Comparison of ENCODE assay signal across 9 cellular contexts in the genomic region with DNA sequence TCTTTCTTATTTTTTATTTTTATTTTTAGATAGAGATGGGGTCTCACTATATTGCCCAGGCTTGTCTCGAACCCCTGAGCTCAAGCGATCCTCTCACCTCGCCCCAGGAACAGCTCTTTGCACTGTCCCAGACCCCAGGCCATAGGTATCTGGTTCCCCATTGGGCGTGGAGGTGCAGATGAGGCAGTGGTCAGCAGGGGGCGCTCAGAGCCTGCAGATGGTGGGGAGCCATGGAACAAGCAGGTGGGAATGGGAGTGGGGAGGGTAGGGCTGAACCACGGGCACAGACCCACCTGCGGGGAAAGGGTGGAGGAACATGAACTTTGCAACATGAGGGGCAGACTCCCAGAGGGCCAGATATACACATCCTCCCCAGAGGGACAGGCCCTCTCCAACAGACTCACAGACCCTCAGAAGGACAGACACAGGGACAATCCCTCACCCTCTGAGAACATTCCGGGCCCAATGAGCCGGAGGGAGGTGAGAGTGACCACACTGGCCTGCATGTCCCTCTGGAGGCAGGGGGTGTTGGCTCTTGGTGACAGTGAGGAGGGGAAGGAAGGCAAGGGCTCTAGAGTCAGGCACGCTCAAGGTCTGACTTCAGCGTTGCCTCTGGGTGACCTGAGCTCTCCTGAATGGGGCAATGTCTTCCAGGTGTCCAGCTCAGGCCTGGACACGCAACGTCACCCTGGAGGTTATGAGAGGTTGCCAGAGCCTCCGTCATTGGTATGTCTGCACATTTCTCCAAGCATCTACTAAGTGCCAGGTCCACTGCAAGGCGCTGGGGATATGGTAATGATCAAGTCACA. TPM values are rescaled to one million over a fixed set of nuclear protein-coding genes. Genes with fewer than 3 reads are reported as not detected.
DNase-seq lines count a peak whose midpoint lies in the region; ATAC-seq and TF ChIP-seq lines count a peak whose summit lies in the region.
"Had no signal": no experiment of that assay in that cellular context is flagged by ENCODE, and none has a peak within 500 bp of the region (broad histone marks: within the 10 kb centered on the region; RNA-seq: fewer than 3 reads in every experiment).

No MANE protein-coding gene starts in this region.

- intact Hi-C loops in head of caudate nucleus (cut with DNase I), result loop anchor here (5.0 kb wide), 3 partner anchors 55 to 715 kb away; no protein-coding TSS in a partner anchor
- intact Hi-C loops in posterior vena cava (cut with DNase I), result loop anchor here (5.0 to 10.0 kb wide), 3 partner anchors 170 to 818 kb away; no protein-coding TSS in a partner anchor
- intact Hi-C loops in uterus (cut with DNase I; ENCODE audit: low total_unique reads), result loop anchor here (5.0 to 10.0 kb wide), 3 partner anchors 55 to 818 kb away; no protein-coding TSS in a partner anchor

- H3K27ac ChIP-seq in DOHH2 (ENCODE audit: low read depth, low read length) (no peak overlapping the region), KMS-11 (no peak overlapping the region), SJCRH30 (no peak overlapping the region), uterus (no peak overlapping the region)

- H3K9ac ChIP-seq in KMS-11, result no peak overlapping the region

- no peaks in the 10 kb centered on the region for H3K79me2 ChIP-seq in DOHH2 (ENCODE audit: control insufficient read depth, low read length)
- no peaks in the 10 kb centered on the region for H3K79me2 ChIP-seq in KMS-11 (ENCODE audit: insufficient read depth, low read depth)

- no peak overlapping the region for H3K4me3 Mint-ChIP-seq in activated naive CD4-positive, alpha-beta T cell treated with anti-CD3 and anti-CD28 coated beads, Interleukin-2, amount 10 ng/mL, durations not matched to agents 7 days and 5 days
- H3K4me3 Mint-ChIP-seq: activated naive CD8-positive, alpha-beta T cell had no signal

- H3K4me3 ChIP-seq in DOHH2 (ENCODE audit: low read length), result no peak overlapping the region
- H3K4me3 ChIP-seq in KMS-11 (IDR thresholded peaks at IDR 0.05; ENCODE audit: insufficient read depth, low read depth, low read length), result no peak overlapping the region
- no peak overlapping the region for H3K4me3 ChIP-seq in SJCRH30
- H3K4me3 ChIP-seq in uterus, result no peak overlapping the region

- peak; percentile 98 for TF ChIP-seq CTCF in DOHH2 (IDR thresholded peaks at IDR 0.05; ENCODE audit: low read depth, low read length, poor library complexity, severe bottlenecking)
- TF ChIP-seq CTCF in KMS-11 (conservative IDR thresholded peaks at IDR 0.05; ENCODE audit: low read depth, low read length), result peak; percentile 99
- TF ChIP-seq CTCF in uterus (IDR thresholded peaks at IDR 0.05), result peak; percentile 85 to 95 (median 90)

- no peaks in the 10 kb centered on the region for H3K36me3 ChIP-seq in DOHH2 (ENCODE audit: control insufficient read depth, low read length)
- no peaks in the 10 kb centered on the region for H3K36me3 ChIP-seq in KMS-11 (ENCODE audit: insufficient read depth)
- H3K36me3 ChIP-seq in SJCRH30, result no peaks in the 10 kb centered on the region
- no peaks in the 10 kb centered on the region for H3K36me3 ChIP-seq in uterus

- peak in 1 of 2 donors; percentile 11 for TF ChIP-seq POLR2A in uterus (IDR thresholded peaks at IDR 0.05)

- peaks cover 6% of the 10 kb centered on the region for H3K36me3 Mint-ChIP-seq in activated naive CD4-positive, alpha-beta T cell treated with anti-CD3 and anti-CD28 coated beads, Interleukin-2, amount 10 ng/mL, durations not matched to agents 7 days and 5 days
- H3K36me3 Mint-ChIP-seq: activated naive CD8-positive, alpha-beta T cell had no signal

- H3K4me1 ChIP-seq in DOHH2 (ENCODE audit: control insufficient read depth, low read length) (no peaks in the 10 kb centered on the region), KMS-11 (ENCODE audit: low read depth, poor library complexity, severe bottlenecking) (peaks cover 7% of the 10 kb centered on the region), SJCRH30 (peaks cover 4% of the 10 kb centered on the region; the same call in 1 of the 2 replicates), uterus (no peaks in the 10 kb centered on the region)

- ATAC-seq in HG03135 (IDR thresholded peaks at IDR 0.05; ENCODE audit: unreplicated experiment), result no peak

- no peak overlapping the region for H3K27ac Mint-ChIP-seq in activated naive CD4-positive, alpha-beta T cell treated with anti-CD3 and anti-CD28 coated beads, Interleukin-2, amount 10 ng/mL, durations not matched to agents 7 days and 5 days
- H3K27ac Mint-ChIP-seq: activated naive CD8-positive, alpha-beta T cell had no signal

- no peaks in the 10 kb centered on the region for H3K27me3 Mint-ChIP-seq in activated naive CD4-positive, alpha-beta T cell treated with anti-CD3 and anti-CD28 coated beads, Interleukin-2, amount 10 ng/mL, durations not matched to agents 7 days and 5 days
- H3K27me3 Mint-ChIP-seq: activated naive CD8-positive, alpha-beta T cell had no signal

- H3K4me2 ChIP-seq in DOHH2 (ENCODE audit: low read length), result no peak overlapping the region
- no peak overlapping the region for H3K4me2 ChIP-seq in KMS-11

- peaks cover 74% of the 10 kb centered on the region for H3K4me1 Mint-ChIP-seq in activated naive CD4-positive, alpha-beta T cell treated with anti-CD3 and anti-CD28 coated beads, Interleukin-2, amount 10 ng/mL, durations not matched to agents 7 days and 5 days

- H3K27me3 ChIP-seq in DOHH2 (ENCODE audit: control insufficient read depth, low read length) (no peaks in the 10 kb centered on the region), KMS-11 (ENCODE audit: insufficient read depth, low read depth) (no peaks in the 10 kb centered on the region), SJCRH30 (no peaks in the 10 kb centered on the region), uterus (no peaks in the 10 kb centered on the region)

- no peaks in the 10 kb centered on the region for H3K9me2 ChIP-seq in DOHH2 (replicated peaks; ENCODE audit: control insufficient read depth, low read length)

- CTCF ChIA-PET in activated naive CD4-positive, alpha-beta T cell treated with anti-CD3 and anti-CD28 coated beads, Interleukin-2, amount 10 ng/mL, durations not matched to agents 7 days and 5 days (lab: Charles Lee), result interaction anchor here (0.6 to 4.0 kb wide), 20 partner anchors 13 to 723 kb away, joined by 3 to 31 read pairs (median 4); no protein-coding TSS in a partner anchor

- peak; percentile 78 to 89 for DNase-seq in SJCRH30
- DNase-seq in activated naive CD4-positive, alpha-beta T cell treated with anti-CD3 and anti-CD28 coated beads, Interleukin-2, amount 10 ng/mL, durations not matched to agents 7 days and 5 days, result peak; percentile 86
- peak; percentile 64 to 93 (median 82) for DNase-seq in head of caudate nucleus
- DNase-seq in posterior vena cava (ENCODE audit: low spot score), result peak; percentile 93
- peak; percentile 72 for DNase-seq in uterus

- peaks cover 4% of the 10 kb centered on the region for H3K9me3 Mint-ChIP-seq in activated naive CD4-positive, alpha-beta T cell treated with anti-CD3 and anti-CD28 coated beads, Interleukin-2, amount 10 ng/mL, durations not matched to agents 7 days and 5 days

- no peaks in the 10 kb centered on the region for H3F3A ChIP-seq in DOHH2 (ENCODE audit: control insufficient read depth, insufficient read depth)

- H4K20me1 ChIP-seq in DOHH2 (ENCODE audit: control insufficient read depth, insufficient read depth, low read depth, low read length) (no peaks in the 10 kb centered on the region), KMS-11 (ENCODE audit: insufficient read depth) (no peaks in the 10 kb centered on the region)

- H2AFZ ChIP-seq in KMS-11 (ENCODE audit: low read depth), result no peak overlapping the region

- no peaks in the 10 kb centered on the region for H3K9me3 ChIP-seq in DOHH2 (ENCODE audit: control insufficient read depth, insufficient read depth, low read length)
- no peaks in the 10 kb centered on the region for H3K9me3 ChIP-seq in SJCRH30 (replicated peaks)
- H3K9me3 ChIP-seq in uterus, result no peaks in the 10 kb centered on the region

RNA-seq across cellular contexts. Expression of a gene that starts 34.9 kb away (rescaled TPM):
- 45.7 and 49.0 TPM in 2 replicates for total RNA-seq in SJCRH30 (2014; rRNA removed; shearing (Covaris generic))
- total RNA-seq in posterior vena cava, result under 1 TPM; 0.19 to 0.48 TPM
- 1 to 10 TPM in 1 of 4 donors, not detected in 3; 1.1 TPM for total RNA-seq in uterus

Comparison
In these comparisons a context has a peak if more than half of its experiments do, and no peak if none do; other contexts are left out.
1. RNA of a gene that starts 34.9 kb away (total RNA-seq): 45.7 to 49.0 TPM in SJCRH30; 0.19 to 0.48 TPM in posterior vena cava and 1.1 TPM in uterus; every median in the first group is over 10 times any median in the second.
2. Peak in every context shown above with its lines, with median percentiles within 50 percentile points of each other: CTCF ChIP-seq and DNase-seq.